Comparison of ENCODE assay signal across 8 cellular contexts in the genomic region with DNA sequence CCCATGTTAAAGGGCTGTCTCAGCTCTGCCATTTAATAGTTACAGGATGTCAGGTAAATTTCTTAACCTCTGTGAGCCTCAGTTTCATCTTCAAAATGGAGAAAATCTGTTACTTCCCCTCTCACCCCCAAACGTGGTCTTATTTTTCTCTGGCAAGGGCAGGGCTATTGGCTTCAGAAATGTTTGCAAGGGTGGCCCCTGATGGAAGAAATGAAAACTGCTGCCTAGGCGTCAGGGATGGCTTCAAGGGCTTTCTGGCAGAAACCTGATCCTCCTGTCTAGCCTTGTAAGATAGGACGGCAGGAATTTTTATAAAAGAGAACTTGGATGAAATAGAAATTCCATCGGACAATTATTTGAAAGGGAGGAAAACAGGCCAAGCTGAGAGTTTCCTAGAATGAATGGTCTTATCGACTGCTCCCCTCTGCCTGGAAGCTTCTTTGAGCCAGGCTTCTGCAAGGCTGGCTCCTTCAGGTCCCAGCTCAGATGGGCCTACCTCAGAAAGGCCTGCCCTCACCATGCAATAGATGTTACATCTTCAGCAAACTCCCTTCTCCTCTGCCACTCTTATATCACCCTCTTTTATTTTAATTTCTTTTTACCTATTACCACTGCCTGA. TPM values are rescaled to one million over a fixed set of nuclear protein-coding genes. Genes with fewer than 3 reads are reported as not detected.
A peak's percentile ranks its signal among the peaks of the same experiment; 100 is the strongest.
DNase-seq lines count a peak whose midpoint lies in the region; ATAC-seq and TF ChIP-seq lines count a peak whose summit lies in the region.

No MANE protein-coding gene starts in this region.

- no peaks in the 10 kb centered on the region for H4K20me1 ChIP-seq in fibroblast of lung (ENCODE audit: control insufficient read depth, extremely low read depth, insufficient read depth, low read length)

- H3K36me3 ChIP-seq in fibroblast of lung (ENCODE audit: control insufficient read depth, insufficient read depth, low read length) (no peaks in the 10 kb centered on the region), vagina (no peaks in the 10 kb centered on the region)

- ATAC-seq in HG03354 (IDR thresholded peaks at IDR 0.05; ENCODE audit: poor library complexity, severe bottlenecking, unreplicated experiment): peak; percentile 71

- no peaks in the 10 kb centered on the region for H3K79me2 ChIP-seq in fibroblast of lung (ENCODE audit: control insufficient read depth, insufficient read depth, low read length)

- H3K9ac ChIP-seq in fibroblast of lung (ENCODE audit: insufficient read depth, low read length): no peak overlapping the region

- no peak overlapping the region for H2AFZ ChIP-seq in fibroblast of lung (ENCODE audit: low read length)

- H3K27ac ChIP-seq in fibroblast of lung (ENCODE audit: insufficient read depth, low read length) (no peak overlapping the region), vagina (peak overlapping the region; percentile 33)

- no peaks in the 10 kb centered on the region for H3K4me1 ChIP-seq in fibroblast of lung (ENCODE audit: control insufficient read depth, extremely low read depth, insufficient read depth, low read length)
- peaks cover 21% of the 10 kb centered on the region for H3K4me1 ChIP-seq in vagina

- no peaks in the 10 kb centered on the region for H3K9me3 ChIP-seq in fibroblast of lung (ENCODE audit: control insufficient read depth, insufficient read depth, low read depth, low read length)
- H3K9me3 ChIP-seq in vagina: no peaks in the 10 kb centered on the region

- TF ChIP-seq CTCF in fibroblast of lung (conservative IDR thresholded peaks at IDR 0.05 in 1 of 2, IDR thresholded peaks at IDR 0.05 in 1 of 2; ENCODE audit: low read depth in 1 of 2, low read length in 2 of 2): peak; percentile 56 to 79
- peak in 2 of 3 experiments; percentile 2 to 52 for TF ChIP-seq CTCF in vagina (IDR thresholded peaks at IDR 0.05)

- H3K4me3 ChIP-seq in fibroblast of lung (replicated peaks in 1 of 4; ENCODE audit: control extremely low read depth in 1 of 4, insufficient read depth in 1 of 4, low read depth in 3 of 4, low read length in 4 of 4) (no peak overlapping the region), vagina (no peak overlapping the region)

- no peak overlapping the region for H3K4me2 ChIP-seq in fibroblast of lung (ENCODE audit: extremely low read depth, insufficient read depth, low read length)

- intact Hi-C loops in vagina (cut with DNase I): no loop called here

- TF ChIP-seq POLR2A in vagina (IDR thresholded peaks at IDR 0.05): no peak

- DNase-seq in activated naive CD4-positive, alpha-beta T cell treated with Interleukin-2 at 50 U/mL for 16 hours: peak; percentile 45
- no peak for DNase-seq in activated naive CD4-positive, alpha-beta T cell (lab: John Stamatoyannopoulos, UW)
- DNase-seq in NCI-H748 treated with DMSO at 0.1 percent for 48 hours (lab: John Stamatoyannopoulos, UW) (peak; percentile 26), fibroblast of lung (ENCODE audit: low read depth in 2 of 2) (peak; percentile 82 to 91), nucleus accumbens (lab: John Stamatoyannopoulos, UW) (peak in 42 of 56 donors; percentile 2 to 79 (median 39)), vagina (ENCODE audit: extremely low spot score in 2 of 2) (no peak)
- peak; percentile 8 for DNase-seq in activated CD8-positive, alpha-beta memory T cell treated with anti-CD3 and anti-CD28 coated beads, Interleukin-2, amount 50 U/mL, for 24 hours (ENCODE audit: extremely low read depth)

- H3K27me3 ChIP-seq in fibroblast of lung (ENCODE audit: control insufficient read depth, insufficient read depth, low read length): no peaks in the 10 kb centered on the region
- no peaks in the 10 kb centered on the region for H3K27me3 ChIP-seq in vagina

RNA-seq across cellular contexts. Expression of gene TANGO6, which starts 43.0 kb away (rescaled TPM):
- total RNA-seq in fibroblast of lung: 22.6 and 29.9 TPM in 2 replicates
- polyA plus RNA-seq in fibroblast of lung: 6.5 and 8.6 TPM in 2 replicates
- 6.7 and 10.0 TPM in 2 replicates for polyA plus RNA-seq in fibroblast of lung (2012)
- 51.1 and 130 TPM in 2 replicates for polyA minus RNA-seq in fibroblast of lung (ENCODE audit: low replicate concordance)
- 21.9 TPM for total RNA-seq in vagina

Comparison
In these comparisons a context has a peak if more than half of its experiments do, and no peak if none do; other contexts are left out.
1. DNase-seq: peak in activated naive CD4-positive, alpha-beta T cell treated with Interleukin-2 at 50 U/mL for 16 hours (single experiment), NCI-H748 treated with DMSO at 0.1 percent for 48 hours (single experiment), activated CD8-positive, alpha-beta memory T cell treated with anti-CD3 and anti-CD28 coated beads, Interleukin-2, amount 50 U/mL, for 24 hours (single experiment), fibroblast of lung (2 of 2) and nucleus accumbens (42 of 56); none in activated naive CD4-positive, alpha-beta T cell (0 of 4) and vagina (0 of 2).